Comparison of ENCODE assay signal across 10 cellular contexts in genomic region chr6:163170294-163170883, GRCh38.
A peak's percentile ranks its signal among the peaks of the same experiment; 100 is the strongest.
DNase-seq lines count a peak whose midpoint lies in the region; ATAC-seq and TF ChIP-seq lines count a peak whose summit lies in the region.
"Had no signal": no experiment of that assay in that cellular context is flagged by ENCODE, and none has a peak within 500 bp of the region (broad histone marks: within the 10 kb centered on the region; RNA-seq: fewer than 3 reads in every experiment).

No MANE protein-coding gene starts in this region.

- H3K9ac ChIP-seq in GM23248 (no peak overlapping the region), parathyroid adenoma (no peak overlapping the region)
- H3K9ac ChIP-seq: BLaER1 treated with 17β-estradiol and CSF1 and Interleukin-3, amounts not matched to agents 10 nM and 100 nM had no signal

- H4K20me1 ChIP-seq in GM23248 (ENCODE audit: insufficient read depth): no peaks in the 10 kb centered on the region
- H4K20me1 ChIP-seq: BLaER1 treated with 17β-estradiol and CSF1 and Interleukin-3, amounts not matched to agents 10 nM and 100 nM had no signal

- H2AFZ ChIP-seq in GM23248: no peak overlapping the region
- no peak overlapping the region for H2AFZ ChIP-seq in parathyroid adenoma

- H3K4me2 ChIP-seq in GM23248 (ENCODE audit: unreplicated experiment) (no peak overlapping the region), parathyroid adenoma (ENCODE audit: low read length) (no peak overlapping the region)
- H3K4me2 ChIP-seq: BLaER1 treated with 17β-estradiol and CSF1 and Interleukin-3, amounts not matched to agents 10 nM and 100 nM had no signal

- H3K9me2 ChIP-seq in GM23248 (ENCODE audit: insufficient read depth): no peaks in the 10 kb centered on the region

- in situ Hi-C loops in GM23248 (cut with MboI): no loop called here

- no peak overlapping the region for H3K27ac ChIP-seq in GM23248
- H3K27ac ChIP-seq in parathyroid adenoma: no peak overlapping the region
- H3K27ac ChIP-seq in ovary: no peak overlapping the region
- H3K27ac ChIP-seq: BLaER1 treated with 17β-estradiol and CSF1 and Interleukin-3, amounts not matched to agents 10 nM and 100 nM had no signal

- no peaks in the 10 kb centered on the region for H3F3A ChIP-seq in GM23248 (ENCODE audit: insufficient read depth)

- intact Hi-C loops in sciatic nerve (cut with DNase I): no loop called here
- intact Hi-C loops in ovary (cut with DNase I): no loop called here

- no peak for TF ChIP-seq POLR2A in ovary (IDR thresholded peaks at IDR 0.05)

- DNase-seq in NCI-H748 (lab: John Stamatoyannopoulos, UW; ENCODE audit: unreplicated experiment): peak; percentile 29
- no peak for DNase-seq in NCI-H748 treated with DMSO at 0.1 percent for 48 hours (lab: John Stamatoyannopoulos, UW)
- DNase-seq in GM23248: peak; percentile 18
- peak; percentile 81 for DNase-seq in NAMALWA (ENCODE audit: low spot score)
- peak; percentile 8 to 22 for DNase-seq in cardiac fibroblast (ENCODE audit: low read depth in 2 of 2)
- DNase-seq in sciatic nerve (ENCODE audit: low spot score): no peak
- no peak for DNase-seq in ovary
- DNase-seq: activated T-cell treated with anti-CD3 and anti-CD28 coated beads, Interleukin-2, amount 50 U/mL, for 4 hours had no signal

- no peak for ATAC-seq in sciatic nerve

- TF ChIP-seq EP300 in ovary (IDR thresholded peaks at IDR 0.05): no peak

- WGBS in GM23248 (ENCODE audit: low coverage in 1 of 2, low lambda C conversion rate in 2 of 2, missing lambda C conversion rate in 2 of 2), 2 experiments: 80% methylated on average over 14 of the region's 14 CpGs
- 91 to 93% (median 91%) methylated on average over 14 of the region's 14 CpGs for WGBS in ovary, 3 donors

- H3K36me3 ChIP-seq in GM23248 (ENCODE audit: low read depth) (no peaks in the 10 kb centered on the region), parathyroid adenoma (ENCODE audit: control insufficient read depth, insufficient read depth, low read length) (no peaks in the 10 kb centered on the region), ovary (no peaks in the 10 kb centered on the region)
- H3K36me3 ChIP-seq: BLaER1 treated with 17β-estradiol and CSF1 and Interleukin-3, amounts not matched to agents 10 nM and 100 nM had no signal

- H3K4me3 ChIP-seq in GM23248 (no peak overlapping the region), cardiac fibroblast (replicated peaks in 1 of 2; ENCODE audit: low read depth in 2 of 2, low read length in 2 of 2) (no peak overlapping the region), parathyroid adenoma (ENCODE audit: low read depth, low read length) (no peak overlapping the region), ovary (no peak overlapping the region)
- H3K4me3 ChIP-seq: BLaER1 treated with 17β-estradiol and CSF1 and Interleukin-3, amounts not matched to agents 10 nM and 100 nM had no signal

- H3K27me3 ChIP-seq in GM23248 (replicated peaks; ENCODE audit: insufficient read depth) (no peaks in the 10 kb centered on the region; the same call in 1 of the 2 replicates), parathyroid adenoma (ENCODE audit: control insufficient read depth, insufficient read depth, low read length) (no peaks in the 10 kb centered on the region), ovary (no peaks in the 10 kb centered on the region)
- H3K27me3 ChIP-seq: BLaER1 treated with 17β-estradiol and CSF1 and Interleukin-3, amounts not matched to agents 10 nM and 100 nM had no signal

- no peaks in the 10 kb centered on the region for H3K79me2 ChIP-seq in GM23248 (ENCODE audit: insufficient read depth)
- H3K79me2 ChIP-seq in parathyroid adenoma: no peaks in the 10 kb centered on the region

- no peaks in the 10 kb centered on the region for H3K4me1 ChIP-seq in GM23248 (ENCODE audit: insufficient read depth)
- H3K4me1 ChIP-seq in parathyroid adenoma: peaks cover 6% of the 10 kb centered on the region
- H3K4me1 ChIP-seq in ovary (ENCODE audit: insufficient read depth): no peaks in the 10 kb centered on the region
- H3K4me1 ChIP-seq: BLaER1 treated with 17β-estradiol and CSF1 and Interleukin-3, amounts not matched to agents 10 nM and 100 nM had no signal

- peak; percentile 63 for TF ChIP-seq CTCF in cardiac fibroblast (IDR thresholded peaks at IDR 0.05; ENCODE audit: low read depth, low read length)
- peak; percentile 29 for TF ChIP-seq CTCF in parathyroid adenoma (IDR thresholded peaks at IDR 0.05)
- no peak for TF ChIP-seq CTCF in ovary (IDR thresholded peaks at IDR 0.05)

- H3K9me3 ChIP-seq in GM23248 (ENCODE audit: low read depth) (no peaks in the 10 kb centered on the region), parathyroid adenoma (ENCODE audit: control insufficient read depth, low read length) (no peaks in the 10 kb centered on the region), ovary (no peaks in the 10 kb centered on the region)

Comparison
In these comparisons a context has a peak if more than half of its experiments do, and no peak if none do; other contexts are left out.
1. DNase-seq: peak in NCI-H748 (single experiment), GM23248 (single experiment), NAMALWA (single experiment) and cardiac fibroblast (2 of 2); none in NCI-H748 treated with DMSO at 0.1 percent for 48 hours (single experiment), sciatic nerve (single experiment) and ovary (0 of 5).
2. CTCF ChIP-seq: peak in cardiac fibroblast (single experiment) and parathyroid adenoma (single experiment); none in ovary (0 of 3).